1 cellular context compared by ENCODE assay signal in the genomic region with DNA sequence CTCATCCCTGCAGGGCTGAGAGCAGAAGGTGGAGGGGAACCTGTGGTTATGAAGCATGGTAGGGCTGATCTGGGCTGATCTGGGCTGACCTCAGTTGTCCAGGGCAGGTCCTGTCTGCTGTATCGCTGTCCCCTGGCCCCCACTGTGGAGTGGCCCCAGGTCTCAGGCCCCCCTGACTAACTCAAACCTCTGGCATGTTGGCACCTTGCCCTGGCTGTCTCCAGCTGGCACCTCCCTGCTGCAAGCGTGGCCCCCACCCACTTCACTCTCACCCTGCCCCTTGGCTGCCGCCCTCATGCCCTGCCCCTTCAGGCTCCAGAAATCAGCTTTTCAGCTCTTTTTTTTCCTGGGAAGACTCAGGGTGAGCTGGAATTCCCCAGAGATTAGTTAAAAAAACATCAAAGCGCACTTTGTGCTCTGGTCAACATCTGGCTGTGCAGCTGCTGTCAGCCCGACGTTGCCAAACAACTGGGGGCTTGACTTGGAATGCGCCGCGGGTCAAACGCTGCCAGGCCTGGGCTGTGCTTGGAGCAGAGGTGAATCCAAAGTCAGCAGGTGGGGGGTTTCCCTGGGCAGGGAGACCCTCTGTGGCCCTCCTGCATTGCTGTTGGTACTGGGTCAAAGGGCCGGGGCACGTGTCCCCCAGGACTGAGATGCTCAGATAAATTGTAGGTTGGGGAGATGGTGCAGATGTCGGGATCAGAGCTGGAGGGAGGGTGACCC.
TF ChIP-seq lines count a peak whose summit lies in the region.

No MANE protein-coding gene starts in this region.

TF ChIP-seq in HepG2, 621 proteins besides CTCF, POLR2A, EP300 and RAD21 (continues in another document):
- TF ChIP-seq ZNF629 (CRISPR knock-in tag; conservative IDR thresholded peaks at IDR 0.05) (0 out of 2 replicates have a peak, but pooled peaks have one; percentile 34), FOXK2 (IDR thresholded peaks at IDR 0.05) (no peak), RFX5 (IDR thresholded peaks at IDR 0.05; ENCODE audit: low read depth, low read length) (no peak), ZNF101 (CRISPR knock-in tag; IDR thresholded peaks at IDR 0.05; ENCODE audit: borderline replicate concordance, low read depth) (no peak), ZFP36 (IDR thresholded peaks at IDR 0.05; ENCODE audit: borderline replicate concordance, low read depth, low read length, partially characterized antibody) (no peak), SYNCRIP (IDR thresholded peaks at IDR 0.05; ENCODE audit: insufficient read depth, low read depth, low read length) (no peak), ZNF17 (CRISPR knock-in tag; IDR thresholded peaks at IDR 0.05) (no peak), ZNF383 (CRISPR knock-in tag; IDR thresholded peaks at IDR 0.05; ENCODE audit: borderline replicate concordance) (no peak), ZIK1 (CRISPR knock-in tag; IDR thresholded peaks at IDR 0.05; ENCODE audit: borderline replicate concordance, low read depth) (no peak), SATB2 (CRISPR knock-in tag; IDR thresholded peaks at IDR 0.05) (0 out of 2 replicates have a peak, but pooled peaks have one; percentile 35), ZNF672 (CRISPR knock-in tag; IDR thresholded peaks at IDR 0.05) (no peak), HHEX (CRISPR knock-in tag; IDR thresholded peaks at IDR 0.05) (no peak), ZSCAN20 (CRISPR knock-in tag; IDR thresholded peaks at IDR 0.05; ENCODE audit: borderline replicate concordance) (no peak), SRSF4 (IDR thresholded peaks at IDR 0.05; ENCODE audit: low read depth, low read length, poor library complexity, severe bottlenecking) (no peak), PAX8 (CRISPR knock-in tag; IDR thresholded peaks at IDR 0.05; ENCODE audit: borderline replicate concordance) (no peak), SAFB2 (CRISPR knock-in tag; IDR thresholded peaks at IDR 0.05; ENCODE audit: borderline replicate concordance, low read depth) (no peak), SMC3 (IDR thresholded peaks at IDR 0.05; ENCODE audit: low read length) (no peak), ZNF816 (CRISPR knock-in tag; IDR thresholded peaks at IDR 0.05; ENCODE audit: borderline replicate concordance) (no peak), HOXD1 (CRISPR knock-in tag; IDR thresholded peaks at IDR 0.05) (0 out of 2 replicates have a peak, but pooled peaks have one; percentile 57), CHD4 (IDR thresholded peaks at IDR 0.05; ENCODE audit: borderline replicate concordance, low read length) (no peak; the same call in 1 of the 2 replicates), ZNF839 (CRISPR knock-in tag; IDR thresholded peaks at IDR 0.05; ENCODE audit: borderline replicate concordance) (no peak), ZNF333 (CRISPR knock-in tag; IDR thresholded peaks at IDR 0.05; ENCODE audit: borderline replicate concordance) (no peak), ZSCAN30 (CRISPR knock-in tag; IDR thresholded peaks at IDR 0.05) (no peak), RBFOX2 (IDR thresholded peaks at IDR 0.05; ENCODE audit: low read depth, low read length) (no peak), ZNF879 (CRISPR knock-in tag; IDR thresholded peaks at IDR 0.05) (no peak), SIN3A (IDR thresholded peaks at IDR 0.05; ENCODE audit: borderline replicate concordance, low read depth, low read length) (no peak), RBAK (CRISPR knock-in tag; IDR thresholded peaks at IDR 0.05) (no peak), RAD51 (IDR thresholded peaks at IDR 0.05; ENCODE audit: borderline replicate concordance) (no peak), MEF2D (CRISPR knock-in tag; IDR thresholded peaks at IDR 0.05) (peak; percentile 86), ZBTB8A (CRISPR knock-in tag; IDR thresholded peaks at IDR 0.05; ENCODE audit: borderline replicate concordance, low read depth) (no peak), ZNF746 (CRISPR knock-in tag; IDR thresholded peaks at IDR 0.05) (peak; percentile 62; the same call in 1 of the 2 replicates), NCOA2 (CRISPR knock-in tag; IDR thresholded peaks at IDR 0.05) (peak; percentile 78), RNF2 (conservative IDR thresholded peaks at IDR 0.05; ENCODE audit: low read depth) (peak; percentile 42; the same call in 1 of the 2 replicates), NFKB2 (CRISPR knock-in tag; IDR thresholded peaks at IDR 0.05; ENCODE audit: borderline replicate concordance) (0 out of 2 replicates have a peak, but pooled peaks have one; percentile 43), ZFP41 (CRISPR knock-in tag; IDR thresholded peaks at IDR 0.05; ENCODE audit: borderline replicate concordance) (no peak), ZNF30 (CRISPR knock-in tag; IDR thresholded peaks at IDR 0.05) (no peak), ZNF207 (IDR thresholded peaks at IDR 0.05; ENCODE audit: borderline replicate concordance) (no peak), CHD2 (IDR thresholded peaks at IDR 0.05; ENCODE audit: low read depth, low read length) (0 out of 2 replicates have a peak, but pooled peaks have one; percentile 7), ZBTB7B (CRISPR knock-in tag; IDR thresholded peaks at IDR 0.05) (peak; percentile 98), MIER3 (CRISPR knock-in tag; IDR thresholded peaks at IDR 0.05; ENCODE audit: borderline replicate concordance) (peak; percentile 67; the same call in 1 of the 2 replicates), ARID2 (CRISPR knock-in tag; IDR thresholded peaks at IDR 0.05; ENCODE audit: borderline replicate concordance) (no peak), KLF16 (CRISPR knock-in tag; IDR thresholded peaks at IDR 0.05) (no peak), HNRNPL (IDR thresholded peaks at IDR 0.05; ENCODE audit: low read depth, low read length) (peak; percentile 91), ZNF605 (CRISPR knock-in tag; IDR thresholded peaks at IDR 0.05) (no peak; the same call in 1 of the 2 replicates), CCAR2 (optimal IDR thresholded peaks at IDR 0.05; ENCODE audit: low read depth, low read length) (peak; percentile 72), SRSF9 (IDR thresholded peaks at IDR 0.05; ENCODE audit: borderline replicate concordance, insufficient read depth, low read depth, low read length, poor library complexity, severe bottlenecking) (no peak), KLF12 (CRISPR knock-in tag; IDR thresholded peaks at IDR 0.05; ENCODE audit: borderline replicate concordance) (peak; percentile 42; the same call in 1 of the 2 replicates), ZNF790 (CRISPR knock-in tag; IDR thresholded peaks at IDR 0.05; ENCODE audit: borderline replicate concordance) (no peak), ZNF468 (CRISPR knock-in tag; IDR thresholded peaks at IDR 0.05) (0 out of 2 replicates have a peak, but pooled peaks have one; percentile 51), IRF2 (CRISPR knock-in tag; IDR thresholded peaks at IDR 0.05) (peak; percentile 80)
- TF ChIP-seq, protein P1, sequence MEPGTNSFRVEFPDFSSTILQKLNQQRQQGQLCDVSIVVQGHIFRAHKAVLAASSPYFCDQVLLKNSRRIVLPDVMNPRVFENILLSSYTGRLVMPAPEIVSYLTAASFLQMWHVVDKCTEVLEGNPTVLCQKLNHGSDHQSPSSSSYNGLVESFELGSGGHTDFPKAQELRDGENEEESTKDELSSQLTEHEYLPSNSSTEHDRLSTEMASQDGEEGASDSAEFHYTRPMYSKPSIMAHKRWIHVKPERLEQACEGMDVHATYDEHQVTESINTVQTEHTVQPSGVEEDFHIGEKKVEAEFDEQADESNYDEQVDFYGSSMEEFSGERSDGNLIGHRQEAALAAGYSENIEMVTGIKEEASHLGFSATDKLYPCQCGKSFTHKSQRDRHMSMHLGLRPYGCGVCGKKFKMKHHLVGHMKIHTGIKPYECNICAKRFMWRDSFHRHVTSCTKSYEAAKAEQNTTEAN (CRISPR knock-in tag; conservative IDR thresholded peaks at IDR 0.05) = peak; percentile 70; the same call in 1 of the 2 replicates
- TF ChIP-seq, protein P2, sequence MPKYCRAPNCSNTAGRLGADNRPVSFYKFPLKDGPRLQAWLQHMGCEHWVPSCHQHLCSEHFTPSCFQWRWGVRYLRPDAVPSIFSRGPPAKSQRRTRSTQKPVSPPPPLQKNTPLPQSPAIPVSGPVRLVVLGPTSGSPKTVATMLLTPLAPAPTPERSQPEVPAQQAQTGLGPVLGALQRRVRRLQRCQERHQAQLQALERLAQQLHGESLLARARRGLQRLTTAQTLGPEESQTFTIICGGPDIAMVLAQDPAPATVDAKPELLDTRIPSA (CRISPR knock-in tag; IDR thresholded peaks at IDR 0.05; ENCODE audit: borderline replicate concordance) = no peak
- TF ChIP-seq, protein P3, sequence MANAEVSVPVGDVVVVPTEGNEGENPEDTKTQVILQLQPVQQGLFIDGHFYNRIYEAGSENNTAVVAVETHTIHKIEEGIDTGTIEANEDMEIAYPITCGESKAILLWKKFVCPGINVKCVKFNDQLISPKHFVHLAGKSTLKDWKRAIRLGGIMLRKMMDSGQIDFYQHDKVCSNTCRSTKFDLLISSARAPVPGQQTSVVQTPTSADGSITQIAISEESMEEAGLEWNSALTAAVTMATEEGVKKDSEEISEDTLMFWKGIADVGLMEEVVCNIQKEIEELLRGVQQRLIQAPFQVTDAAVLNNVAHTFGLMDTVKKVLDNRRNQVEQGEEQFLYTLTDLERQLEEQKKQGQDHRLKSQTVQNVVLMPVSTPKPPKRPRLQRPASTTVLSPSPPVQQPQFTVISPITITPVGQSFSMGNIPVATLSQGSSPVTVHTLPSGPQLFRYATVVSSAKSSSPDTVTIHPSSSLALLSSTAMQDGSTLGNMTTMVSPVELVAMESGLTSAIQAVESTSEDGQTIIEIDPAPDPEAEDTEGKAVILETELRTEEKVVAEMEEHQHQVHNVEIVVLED (CRISPR knock-in tag; IDR thresholded peaks at IDR 0.05; ENCODE audit: borderline replicate concordance) = peak; percentile 56; the same call in 1 of the 2 replicates
- TF ChIP-seq, protein P4, sequence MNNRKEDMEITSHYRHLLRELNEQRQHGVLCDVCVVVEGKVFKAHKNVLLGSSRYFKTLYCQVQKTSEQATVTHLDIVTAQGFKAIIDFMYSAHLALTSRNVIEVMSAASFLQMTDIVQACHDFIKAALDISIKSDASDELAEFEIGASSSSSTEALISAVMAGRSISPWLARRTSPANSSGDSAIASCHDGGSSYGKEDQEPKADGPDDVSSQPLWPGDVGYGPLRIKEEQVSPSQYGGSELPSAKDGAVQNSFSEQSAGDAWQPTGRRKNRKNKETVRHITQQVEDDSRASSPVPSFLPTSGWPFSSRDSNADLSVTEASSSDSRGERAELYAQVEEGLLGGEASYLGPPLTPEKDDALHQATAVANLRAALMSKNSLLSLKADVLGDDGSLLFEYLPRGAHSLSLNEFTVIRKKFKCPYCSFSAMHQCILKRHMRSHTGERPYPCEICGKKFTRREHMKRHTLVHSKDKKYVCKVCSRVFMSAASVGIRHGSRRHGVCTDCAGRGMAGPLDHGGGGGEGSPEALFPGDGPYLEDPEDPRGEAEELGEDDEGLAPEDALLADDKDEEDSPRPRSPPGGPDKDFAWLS (CRISPR knock-in tag; IDR thresholded peaks at IDR 0.05; ENCODE audit: borderline replicate concordance) = 0 out of 2 replicates have a peak, but pooled peaks have one; percentile 70
- TF ChIP-seq, protein P5, sequence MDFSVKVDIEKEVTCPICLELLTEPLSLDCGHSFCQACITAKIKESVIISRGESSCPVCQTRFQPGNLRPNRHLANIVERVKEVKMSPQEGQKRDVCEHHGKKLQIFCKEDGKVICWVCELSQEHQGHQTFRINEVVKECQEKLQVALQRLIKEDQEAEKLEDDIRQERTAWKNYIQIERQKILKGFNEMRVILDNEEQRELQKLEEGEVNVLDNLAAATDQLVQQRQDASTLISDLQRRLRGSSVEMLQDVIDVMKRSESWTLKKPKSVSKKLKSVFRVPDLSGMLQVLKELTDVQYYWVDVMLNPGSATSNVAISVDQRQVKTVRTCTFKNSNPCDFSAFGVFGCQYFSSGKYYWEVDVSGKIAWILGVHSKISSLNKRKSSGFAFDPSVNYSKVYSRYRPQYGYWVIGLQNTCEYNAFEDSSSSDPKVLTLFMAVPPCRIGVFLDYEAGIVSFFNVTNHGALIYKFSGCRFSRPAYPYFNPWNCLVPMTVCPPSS (IDR thresholded peaks at IDR 0.05) = no peak
- TF ChIP-seq, protein P6, sequence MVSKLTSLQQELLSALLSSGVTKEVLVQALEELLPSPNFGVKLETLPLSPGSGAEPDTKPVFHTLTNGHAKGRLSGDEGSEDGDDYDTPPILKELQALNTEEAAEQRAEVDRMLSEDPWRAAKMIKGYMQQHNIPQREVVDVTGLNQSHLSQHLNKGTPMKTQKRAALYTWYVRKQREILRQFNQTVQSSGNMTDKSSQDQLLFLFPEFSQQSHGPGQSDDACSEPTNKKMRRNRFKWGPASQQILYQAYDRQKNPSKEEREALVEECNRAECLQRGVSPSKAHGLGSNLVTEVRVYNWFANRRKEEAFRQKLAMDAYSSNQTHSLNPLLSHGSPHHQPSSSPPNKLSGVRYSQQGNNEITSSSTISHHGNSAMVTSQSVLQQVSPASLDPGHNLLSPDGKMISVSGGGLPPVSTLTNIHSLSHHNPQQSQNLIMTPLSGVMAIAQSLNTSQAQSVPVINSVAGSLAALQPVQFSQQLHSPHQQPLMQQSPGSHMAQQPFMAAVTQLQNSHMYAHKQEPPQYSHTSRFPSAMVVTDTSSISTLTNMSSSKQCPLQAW (CRISPR knock-in tag; IDR thresholded peaks at IDR 0.05) = peak; percentile 91
- TF ChIP-seq, protein P7, sequence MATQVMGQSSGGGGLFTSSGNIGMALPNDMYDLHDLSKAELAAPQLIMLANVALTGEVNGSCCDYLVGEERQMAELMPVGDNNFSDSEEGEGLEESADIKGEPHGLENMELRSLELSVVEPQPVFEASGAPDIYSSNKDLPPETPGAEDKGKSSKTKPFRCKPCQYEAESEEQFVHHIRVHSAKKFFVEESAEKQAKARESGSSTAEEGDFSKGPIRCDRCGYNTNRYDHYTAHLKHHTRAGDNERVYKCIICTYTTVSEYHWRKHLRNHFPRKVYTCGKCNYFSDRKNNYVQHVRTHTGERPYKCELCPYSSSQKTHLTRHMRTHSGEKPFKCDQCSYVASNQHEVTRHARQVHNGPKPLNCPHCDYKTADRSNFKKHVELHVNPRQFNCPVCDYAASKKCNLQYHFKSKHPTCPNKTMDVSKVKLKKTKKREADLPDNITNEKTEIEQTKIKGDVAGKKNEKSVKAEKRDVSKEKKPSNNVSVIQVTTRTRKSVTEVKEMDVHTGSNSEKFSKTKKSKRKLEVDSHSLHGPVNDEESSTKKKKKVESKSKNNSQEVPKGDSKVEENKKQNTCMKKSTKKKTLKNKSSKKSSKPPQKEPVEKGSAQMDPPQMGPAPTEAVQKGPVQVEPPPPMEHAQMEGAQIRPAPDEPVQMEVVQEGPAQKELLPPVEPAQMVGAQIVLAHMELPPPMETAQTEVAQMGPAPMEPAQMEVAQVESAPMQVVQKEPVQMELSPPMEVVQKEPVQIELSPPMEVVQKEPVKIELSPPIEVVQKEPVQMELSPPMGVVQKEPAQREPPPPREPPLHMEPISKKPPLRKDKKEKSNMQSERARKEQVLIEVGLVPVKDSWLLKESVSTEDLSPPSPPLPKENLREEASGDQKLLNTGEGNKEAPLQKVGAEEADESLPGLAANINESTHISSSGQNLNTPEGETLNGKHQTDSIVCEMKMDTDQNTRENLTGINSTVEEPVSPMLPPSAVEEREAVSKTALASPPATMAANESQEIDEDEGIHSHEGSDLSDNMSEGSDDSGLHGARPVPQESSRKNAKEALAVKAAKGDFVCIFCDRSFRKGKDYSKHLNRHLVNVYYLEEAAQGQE (IDR thresholded peaks at IDR 0.05; ENCODE audit: borderline replicate concordance in 1 of 2, low read depth in 1 of 2, low read length in 2 of 2) = 0 out of 4 replicates have a peak, but pooled peaks of 1 of the 2 experiments have one; percentile 45
